ENCODE assay signal across 20 cellular contexts in the genomic region with DNA sequence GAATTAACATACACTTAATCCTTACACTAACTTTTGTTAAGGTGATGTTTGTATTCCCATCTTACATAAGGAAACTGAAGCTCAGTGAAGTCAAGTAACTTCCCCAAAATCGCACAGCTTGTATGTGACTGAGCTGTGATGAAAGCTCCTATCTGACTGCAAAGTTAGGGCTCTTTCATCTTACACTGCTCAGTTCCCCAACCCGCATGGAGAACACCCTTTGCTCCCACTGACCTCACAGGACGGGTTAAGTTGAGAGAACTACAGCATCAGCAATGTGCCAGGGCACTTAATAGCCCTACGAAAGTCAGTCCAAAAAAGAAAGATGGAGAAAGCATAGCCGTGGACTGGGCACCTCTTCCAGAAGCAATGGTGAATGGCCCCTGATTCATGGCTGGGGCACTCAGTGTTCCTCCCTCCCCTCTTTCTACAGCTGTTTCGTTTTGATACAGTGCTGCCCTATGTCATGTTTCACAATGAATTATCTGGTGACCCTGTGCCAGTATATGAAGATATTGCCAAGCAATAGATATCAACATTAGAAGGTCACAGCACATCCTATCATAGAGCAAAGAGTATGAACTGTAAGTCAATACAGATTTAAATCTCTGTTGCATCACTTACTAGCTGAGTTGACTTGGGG. TPM values are rescaled to one million over a fixed set of nuclear protein-coding genes. Genes with fewer than 3 reads are reported as not detected.
"Had no signal": no experiment of that assay in that cellular context is flagged by ENCODE, and none has a peak within 500 bp of the region (broad histone marks: within the 10 kb centered on the region; RNA-seq: fewer than 3 reads in every experiment).

No MANE protein-coding gene starts in this region.

- H3K27ac ChIP-seq: epithelial cell of prostate, esophagus muscularis mucosa, gastrocnemius medialis, heart right ventricle, pancreas, skin epidermis had no signal

- ATAC-seq: effector memory CD8-positive, alpha-beta T cell; gastrocnemius medialis; pancreas; sciatic nerve had no signal

- H3K36me3 ChIP-seq: esophagus muscularis mucosa, gastrocnemius medialis, heart right ventricle, pancreas had no signal

- FAIRE-seq: islet of Langerhans, pancreas, urothelium cell line had no signal

- H3K4me3 ChIP-seq: esophagus muscularis mucosa, gastrocnemius medialis, heart right ventricle, pancreas, skin epidermis had no signal

- H3K4me1 ChIP-seq: esophagus muscularis mucosa, gastrocnemius medialis had no signal

- H3K27me3 ChIP-seq: esophagus muscularis mucosa, gastrocnemius medialis, heart right ventricle, pancreas had no signal

- DNase-seq: effector memory CD8-positive, alpha-beta T cell; gastrocnemius medialis; heart right ventricle; hypothalamus; kidney glomerular epithelial cell; mesendoderm; naive B cell; occipital lobe; pancreas; stimulated activated CD4-positive, alpha-beta T cell treated with anti-CD3 and anti-CD28 coated beads, Interleukin-12 subunit alpha, Interleukin-12 subunit beta, amount 100 ng/mL, for 4 hours; stimulated activated naive CD4-positive, alpha-beta T cell; trophoblast cell had no signal

- H3K9me3 ChIP-seq: esophagus muscularis mucosa, gastrocnemius medialis, heart right ventricle, pancreas had no signal

RNA-seq across cellular contexts. Expression of a gene that starts 38.0 kb away (rescaled TPM):
- total RNA-seq: fibroblast of villous mesenchyme, lung microvascular endothelial cell had no signal
